Comparison of ENCODE assay signal across 15 cellular contexts in genomic region chrX:65598559-65599147, GRCh38.
DNase-seq lines count a peak whose midpoint lies in the region; ATAC-seq and TF ChIP-seq lines count a peak whose summit lies in the region.
"Had no signal": no experiment of that assay in that cellular context is flagged by ENCODE, and none has a peak within 500 bp of the region (broad histone marks: within the 10 kb centered on the region; RNA-seq: fewer than 3 reads in every experiment).

No MANE protein-coding gene starts in this region.

- H3K27me3 ChIP-seq in lower lobe of right lung (ENCODE audit: low read depth): no peaks in the 10 kb centered on the region
- H3K27me3 ChIP-seq in upper lobe of left lung: no peaks in the 10 kb centered on the region
- H3K27me3 ChIP-seq: ovary had no signal

- POLR2A ChIA-PET in activated CD8-positive, alpha-beta T cell treated with anti-CD3 and anti-CD28 coated beads, Interleukin-2, amount 10 ng/mL, durations not matched to agents 7 days and 5 days (lab: Charles Lee): no interaction called here

- no peak for DNase-seq in activated naive CD4-positive, alpha-beta T cell treated with anti-CD3 and anti-CD28 coated beads, Interleukin-2, amount 10 ng/mL, durations not matched to agents 7 days and 5 days
- no peak for DNase-seq in activated naive CD4-positive, alpha-beta T cell treated with anti-CD3 and anti-CD28 coated beads, Interleukin-2, amount 50 U/mL, for 16 hours
- DNase-seq in activated CD8-positive, alpha-beta T cell treated with anti-CD3 and anti-CD28 coated beads, Interleukin-2, amount 10 ng/mL, durations not matched to agents 7 days and 5 days: no peak
- no peak for DNase-seq in lower lobe of right lung
- no peak for DNase-seq in upper lobe of left lung
- DNase-seq in Ammon's horn (ENCODE audit: low spot score): no peak
- DNase-seq in NCI-H446 treated with DMSO at 0.1 percent for 48 hours (lab: John Stamatoyannopoulos, UW): no peak
- DNase-seq in COLO829 (ENCODE audit: low spot score): no peak
- DNase-seq: DMS53, NCI-H1092, NCI-H2227 treated with DMSO at 0.1 percent for 48 hours, ovary, PC-9, trophoblast cell had no signal

- H3K4me3 ChIP-seq in lower lobe of right lung (no peak overlapping the region), upper lobe of left lung (no peak overlapping the region)
- H3K4me3 ChIP-seq: lung, ovary, PC-9 had no signal

- H3K36me3 Mint-ChIP-seq in activated naive CD4-positive, alpha-beta T cell treated with anti-CD3 and anti-CD28 coated beads, Interleukin-2, amount 10 ng/mL, durations not matched to agents 7 days and 5 days: no peaks in the 10 kb centered on the region
- H3K36me3 Mint-ChIP-seq in activated CD8-positive, alpha-beta T cell treated with anti-CD3 and anti-CD28 coated beads, Interleukin-2, amount 10 ng/mL, durations not matched to agents 7 days and 5 days (ENCODE audit: low read depth): no peaks in the 10 kb centered on the region

- H3K27me3 Mint-ChIP-seq in activated naive CD4-positive, alpha-beta T cell treated with anti-CD3 and anti-CD28 coated beads, Interleukin-2, amount 10 ng/mL, durations not matched to agents 7 days and 5 days: no peaks in the 10 kb centered on the region
- H3K27me3 Mint-ChIP-seq in activated CD8-positive, alpha-beta T cell treated with anti-CD3 and anti-CD28 coated beads, Interleukin-2, amount 10 ng/mL, durations not matched to agents 7 days and 5 days (ENCODE audit: low read depth): no peaks in the 10 kb centered on the region

- peak overlapping the region; percentile 98 for H3K27ac Mint-ChIP-seq in activated naive CD4-positive, alpha-beta T cell treated with anti-CD3 and anti-CD28 coated beads, Interleukin-2, amount 10 ng/mL, durations not matched to agents 7 days and 5 days
- H3K27ac Mint-ChIP-seq in activated CD8-positive, alpha-beta T cell treated with anti-CD3 and anti-CD28 coated beads, Interleukin-2, amount 10 ng/mL, durations not matched to agents 7 days and 5 days: peak overlapping the region; percentile 93

- no peak for ATAC-seq in activated CD8-positive, alpha-beta T cell treated with anti-CD3 and anti-CD28 coated beads, Interleukin-2, amount 10 ng/mL, durations not matched to agents 7 days and 5 days
- ATAC-seq in lower lobe of right lung (no peak), upper lobe of left lung (ENCODE audit: low FRiP score in 2 of 2) (no peak)

- H3K9me3 Mint-ChIP-seq in activated naive CD4-positive, alpha-beta T cell treated with anti-CD3 and anti-CD28 coated beads, Interleukin-2, amount 10 ng/mL, durations not matched to agents 7 days and 5 days: no peaks in the 10 kb centered on the region
- no peaks in the 10 kb centered on the region for H3K9me3 Mint-ChIP-seq in activated CD8-positive, alpha-beta T cell treated with anti-CD3 and anti-CD28 coated beads, Interleukin-2, amount 10 ng/mL, durations not matched to agents 7 days and 5 days (ENCODE audit: insufficient read depth)

- TF ChIP-seq CTCF in lower lobe of right lung (IDR thresholded peaks at IDR 0.05) (no peak), upper lobe of left lung (IDR thresholded peaks at IDR 0.05) (no peak)

- CTCF ChIA-PET in activated naive CD4-positive, alpha-beta T cell treated with anti-CD3 and anti-CD28 coated beads, Interleukin-2, amount 10 ng/mL, durations not matched to agents 7 days and 5 days (lab: Charles Lee): interaction anchor here (1.3 kb wide), 1 partner anchor 105 kb away, joined by 5 read pairs; no protein-coding TSS in a partner anchor
- CTCF ChIA-PET in activated CD8-positive, alpha-beta T cell treated with anti-CD3 and anti-CD28 coated beads, Interleukin-2, amount 10 ng/mL, durations not matched to agents 7 days and 5 days (lab: Charles Lee): interaction anchor here (0.7 to 1.3 kb wide), 3 partner anchors 99 to 124 kb away, joined by 3 read pairs; no protein-coding TSS in a partner anchor

- H3K36me3 ChIP-seq in lower lobe of right lung (no peaks in the 10 kb centered on the region), upper lobe of left lung (no peaks in the 10 kb centered on the region)
- H3K36me3 ChIP-seq: ovary had no signal

- H3K4me1 Mint-ChIP-seq in activated naive CD4-positive, alpha-beta T cell treated with anti-CD3 and anti-CD28 coated beads, Interleukin-2, amount 10 ng/mL, durations not matched to agents 7 days and 5 days: peaks cover 88% of the 10 kb centered on the region
- peaks cover 86% of the 10 kb centered on the region for H3K4me1 Mint-ChIP-seq in activated CD8-positive, alpha-beta T cell treated with anti-CD3 and anti-CD28 coated beads, Interleukin-2, amount 10 ng/mL, durations not matched to agents 7 days and 5 days (ENCODE audit: low read depth)

- peak overlapping the region; percentile 62 for H3K4me3 Mint-ChIP-seq in activated naive CD4-positive, alpha-beta T cell treated with anti-CD3 and anti-CD28 coated beads, Interleukin-2, amount 10 ng/mL, durations not matched to agents 7 days and 5 days
- H3K4me3 Mint-ChIP-seq in activated CD8-positive, alpha-beta T cell treated with anti-CD3 and anti-CD28 coated beads, Interleukin-2, amount 10 ng/mL, durations not matched to agents 7 days and 5 days: peak overlapping the region; percentile 69

- TF ChIP-seq POLR2A in upper lobe of left lung (IDR thresholded peaks at IDR 0.05): peak in 1 of 4 donors; percentile 15

- H3K27ac ChIP-seq in lower lobe of right lung (peak overlapping the region; percentile 49), upper lobe of left lung (peak overlapping the region in 3 of 4 donors; percentile 60 to 88 (median 85))
- H3K27ac ChIP-seq: ovary, PC-9 had no signal

- WGBS in upper lobe of left lung, 2 donors: 74 to 84% methylated on average over 7 to 8 of the region's 8 CpGs

- H3K9me3 ChIP-seq in lower lobe of right lung: no peaks in the 10 kb centered on the region
- H3K9me3 ChIP-seq in upper lobe of left lung: no peaks in the 10 kb centered on the region
- H3K9me3 ChIP-seq: ovary had no signal

- TF ChIP-seq EP300 in upper lobe of left lung (IDR thresholded peaks at IDR 0.05): no peak

- intact Hi-C loops in lower lobe of right lung (cut with DNase I): loop anchor here (10.0 kb wide), 1 partner anchor 386 kb away; no protein-coding TSS in a partner anchor

- H3K4me1 ChIP-seq in lower lobe of right lung: peaks cover 55% of the 10 kb centered on the region
- H3K4me1 ChIP-seq in upper lobe of left lung: peaks cover 31 to 72% (median 50%) of the 10 kb centered on the region in 4 donors
